ENCODE assay signal across 18 cellular contexts in the genomic region with DNA sequence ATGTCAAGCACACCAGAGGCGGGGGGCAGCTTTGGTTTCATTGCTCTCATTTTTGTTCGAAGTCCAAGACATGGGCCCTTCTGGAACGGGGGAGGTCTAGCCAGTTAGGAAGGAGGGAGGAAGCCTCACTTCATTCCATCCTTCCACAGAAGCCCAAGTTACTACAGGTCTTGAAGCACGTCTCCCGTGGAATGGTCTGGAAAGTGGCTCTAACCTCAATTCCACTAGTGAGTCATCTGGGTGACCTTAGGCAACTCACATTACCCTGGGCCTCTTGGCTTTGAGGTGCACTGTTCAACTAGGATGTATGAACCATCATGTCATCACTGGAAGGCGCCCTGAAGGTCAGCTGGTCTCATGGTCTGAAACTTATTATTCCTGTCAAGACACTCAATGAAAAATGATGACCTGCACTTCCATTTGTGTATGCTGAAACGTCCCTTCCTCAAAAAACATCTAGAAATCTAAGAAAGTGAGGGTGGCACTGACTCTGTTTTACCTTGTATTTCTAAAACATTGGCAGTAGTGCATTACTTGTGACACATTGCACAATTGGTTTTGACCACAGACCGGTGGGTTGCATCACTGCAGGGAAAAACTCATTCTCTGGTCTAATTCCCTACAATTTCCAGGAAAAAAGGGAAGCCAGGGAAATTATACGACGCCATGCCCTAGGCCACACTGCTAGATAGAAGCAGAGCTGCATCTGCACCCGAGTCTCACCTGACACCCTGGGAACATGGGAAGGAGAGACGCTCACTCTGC.
A peak's percentile ranks its signal among the peaks of the same experiment; 100 is the strongest.
DNase-seq lines count a peak whose midpoint lies in the region; ATAC-seq and TF ChIP-seq lines count a peak whose summit lies in the region.
"Had no signal": no experiment of that assay in that cellular context is flagged by ENCODE, and none has a peak within 500 bp of the region (broad histone marks: within the 10 kb centered on the region; RNA-seq: fewer than 3 reads in every experiment).

No MANE protein-coding gene starts in this region.

- H3K27me3 ChIP-seq in right cardiac atrium (ENCODE audit: control insufficient read depth, insufficient read depth), result no peaks in the 10 kb centered on the region

- peak; percentile 18 for DNase-seq in GM04504 (ENCODE audit: low read depth)
- peak; percentile 83 for DNase-seq in RPMI7951 (ENCODE audit: low read depth)
- DNase-seq in islet precursor cell, result peak; percentile 59
- DNase-seq in type B pancreatic cell (ENCODE audit: extremely low spot score, unreplicated experiment), result no peak
- DNase-seq in SIG-M5 (lab: John Stamatoyannopoulos, UW), result no peak
- no peak for DNase-seq in stimulated activated CD4-positive, alpha-beta T cell treated with anti-CD3 and anti-CD28 coated beads, Interleukin-4, amount 100 ng/mL, for 24 hours
- no peak for DNase-seq in right cardiac atrium
- DNase-seq: activated CD4-positive, alpha-beta memory T cell treated with anti-CD3 and anti-CD28 coated beads, Interleukin-2, amount 10 ng/mL, durations not matched to agents 7 days and 5 days; activated CD4-positive, CD25-positive, alpha-beta regulatory T cell; amniotic stem cell; COR-L47; left colon; midbrain; NCI-H1417; NCI-H774 had no signal

- H3K4me1 Mint-ChIP-seq in type B pancreatic cell (ENCODE audit: unreplicated experiment), result peaks cover 23% of the 10 kb centered on the region
- H3K4me1 Mint-ChIP-seq: activated CD4-positive, alpha-beta memory T cell treated with anti-CD3 and anti-CD28 coated beads, Interleukin-2, amount 10 ng/mL, durations not matched to agents 7 days and 5 days; B cell had no signal

- ATAC-seq in right cardiac atrium, result no peak
- ATAC-seq: K562, left colon had no signal

- H3K27ac Mint-ChIP-seq in type B pancreatic cell, result peak overlapping the region; percentile 14
- H3K27ac Mint-ChIP-seq: activated CD4-positive, alpha-beta memory T cell treated with anti-CD3 and anti-CD28 coated beads, Interleukin-2, amount 10 ng/mL, durations not matched to agents 7 days and 5 days; B cell had no signal

- H3K9me3 ChIP-seq in right cardiac atrium (ENCODE audit: control insufficient read depth, low read length), result no peaks in the 10 kb centered on the region
- H3K9me3 ChIP-seq: thoracic aorta had no signal

- peaks cover 9% of the 10 kb centered on the region for H3K36me3 Mint-ChIP-seq in type B pancreatic cell

- H3K9me3 Mint-ChIP-seq in type B pancreatic cell, result no peaks in the 10 kb centered on the region
- H3K9me3 Mint-ChIP-seq: activated CD4-positive, alpha-beta memory T cell treated with anti-CD3 and anti-CD28 coated beads, Interleukin-2, amount 10 ng/mL, durations not matched to agents 7 days and 5 days had no signal

- intact Hi-C loops in right cardiac atrium (cut with DNase I), result no loop called here

- no peak overlapping the region for H3K27ac ChIP-seq in right cardiac atrium (ENCODE audit: low read length)
- H3K27ac ChIP-seq: thoracic aorta had no signal

- TF ChIP-seq CTCF in type B pancreatic cell (conservative IDR thresholded peaks at IDR 0.05), result no peak

- no peak overlapping the region for H3K4me3 ChIP-seq in right cardiac atrium (ENCODE audit: low read length)
- H3K4me3 ChIP-seq: K562, thoracic aorta had no signal

- peaks cover 3% of the 10 kb centered on the region for H3K4me1 ChIP-seq in right cardiac atrium (ENCODE audit: control insufficient read depth, insufficient read depth, low read length)

- peaks cover 14% of the 10 kb centered on the region for H3K27me3 Mint-ChIP-seq in type B pancreatic cell
- H3K27me3 Mint-ChIP-seq: activated CD4-positive, alpha-beta memory T cell treated with anti-CD3 and anti-CD28 coated beads, Interleukin-2, amount 10 ng/mL, durations not matched to agents 7 days and 5 days had no signal

- 84% methylated on average over 12 of the region's 12 CpGs for WGBS in right cardiac atrium

- H3K4me3 Mint-ChIP-seq in type B pancreatic cell, result no peak overlapping the region
- H3K4me3 Mint-ChIP-seq: activated CD4-positive, alpha-beta memory T cell treated with anti-CD3 and anti-CD28 coated beads, Interleukin-2, amount 10 ng/mL, durations not matched to agents 7 days and 5 days; B cell had no signal

Comparison
In these comparisons a context has a peak if more than half of its experiments do, and no peak if none do; other contexts are left out.
1. DNase-seq: peak in GM04504 (single experiment), RPMI7951 (single experiment) and islet precursor cell (single experiment); none in type B pancreatic cell (single experiment), SIG-M5 (single experiment), stimulated activated CD4-positive, alpha-beta T cell treated with anti-CD3 and anti-CD28 coated beads, Interleukin-4, amount 100 ng/mL, for 24 hours (single experiment) and right cardiac atrium (0 of 3).